Comparison of ENCODE assay signal across 8 cellular contexts in the genomic region with DNA sequence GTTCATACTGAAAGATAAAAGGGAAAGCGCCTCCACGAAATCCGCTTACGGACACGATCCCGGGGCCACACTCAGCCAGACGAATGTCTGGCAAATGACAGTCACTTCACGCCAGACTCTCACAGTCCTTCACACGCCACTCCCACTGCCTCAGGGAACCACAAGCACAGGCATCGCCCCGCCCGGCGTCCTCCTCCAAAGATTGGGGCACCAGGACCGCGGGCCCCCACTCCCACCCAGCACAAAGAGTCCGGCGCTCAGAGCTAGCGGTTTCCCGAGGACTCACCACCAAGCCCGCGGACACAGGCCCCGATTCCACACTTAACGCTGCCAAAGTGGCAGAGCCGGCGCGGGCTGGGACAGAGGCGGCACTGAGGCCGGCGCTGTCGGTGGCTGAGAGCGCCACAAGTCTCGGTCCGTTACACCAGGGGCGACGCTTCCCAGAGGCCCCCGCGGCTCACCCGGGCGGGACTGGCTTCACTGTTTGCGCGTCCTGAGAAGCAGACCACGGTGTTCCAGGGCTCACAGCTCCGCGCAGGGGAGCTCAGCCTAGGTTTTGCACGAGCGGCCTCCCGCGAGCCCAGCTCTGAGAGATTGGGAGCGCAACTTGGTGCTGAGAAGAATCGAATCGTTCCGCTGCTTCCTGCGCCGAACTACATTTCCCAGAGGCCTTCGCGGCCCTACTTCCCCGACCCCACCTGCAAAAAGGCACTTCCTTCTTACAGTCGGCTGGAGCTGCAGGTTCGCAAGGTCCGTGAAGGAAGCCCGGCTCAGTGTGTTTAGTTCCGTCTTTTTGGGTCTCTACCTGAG. TPM values are rescaled to one million over a fixed set of nuclear protein-coding genes. Genes with fewer than 3 reads are reported as not detected.
DNase-seq lines count a peak whose midpoint lies in the region; ATAC-seq and TF ChIP-seq lines count a peak whose summit lies in the region.

Gene ZNF569 (minus strand): TSS at position 647 of the 810 bp plus-strand sequence. CDS start 22,523 bp downstream, outside the sequence.

- POLR2A ChIA-PET in activated CD4-positive, alpha-beta T cell treated with anti-CD3 and anti-CD28 coated beads, Interleukin-2, amount 10 ng/mL, durations not matched to agents 7 days and 5 days (lab: Charles Lee), result interaction anchor here (1.2 kb wide), 1 partner anchor 96 kb away, joined by 3 read pairs; the partner anchor contains the start of gene ZNF527

- no peak for TF ChIP-seq CTCF in AG09319 (IDR thresholded peaks at IDR 0.05; ENCODE audit: low read depth, low read length)

- H3K4me3 Mint-ChIP-seq in activated CD4-positive, alpha-beta T cell treated with anti-CD3 and anti-CD28 coated beads, Interleukin-2, amount 10 ng/mL, durations not matched to agents 7 days and 5 days, result peak within 1 kb of the TSS; percentile 94

- CTCF ChIA-PET in activated CD4-positive, alpha-beta T cell treated with anti-CD3 and anti-CD28 coated beads, Interleukin-2, amount 10 ng/mL, durations not matched to agents 7 days and 5 days (lab: Charles Lee), result interaction anchor here (0.8 to 1.3 kb wide), 3 partner anchors 10 to 96 kb away, joined by 3 to 4 read pairs (median 3); partner anchors contain the start of gene ZNF527

- peaks cover 19% of the 10 kb centered on the region for H3K9me3 Mint-ChIP-seq in activated CD4-positive, alpha-beta T cell treated with anti-CD3 and anti-CD28 coated beads, Interleukin-2, amount 10 ng/mL, durations not matched to agents 7 days and 5 days

- H3K27ac Mint-ChIP-seq in activated CD4-positive, alpha-beta T cell treated with anti-CD3 and anti-CD28 coated beads, Interleukin-2, amount 10 ng/mL, durations not matched to agents 7 days and 5 days, result peak within 1 kb of the TSS; percentile 92

- DNase-seq in AG09319 (ENCODE audit: extremely low read depth, low read depth), result peak; percentile 81
- DNase-seq in NCI-H510A (lab: John Stamatoyannopoulos, UW), result peak; percentile 91
- peak; percentile 92 for DNase-seq in activated CD4-positive, alpha-beta T cell treated with anti-CD3 and anti-CD28 coated beads, Interleukin-2, amount 10 ng/mL, durations not matched to agents 7 days and 5 days
- DNase-seq in dedifferentiated amniotic fluid mesenchymal stem cell (ENCODE audit: extremely low spot score), result peak; percentile 88
- peak; percentile 98 for DNase-seq in left kidney (ENCODE audit: low read depth, low spot score)
- DNase-seq in stimulated activated CD4-positive, alpha-beta T cell treated with anti-CD3 and anti-CD28 coated beads, Interleukin-1b, Interleukin-23, amount 100 ng/mL, for 48 hours, result peak; percentile 89

- H3K36me3 Mint-ChIP-seq in activated CD4-positive, alpha-beta T cell treated with anti-CD3 and anti-CD28 coated beads, Interleukin-2, amount 10 ng/mL, durations not matched to agents 7 days and 5 days (ENCODE audit: low read depth), result peaks cover 49% of the 10 kb centered on the region

- peak; percentile 62 for ATAC-seq in GM19025 (IDR thresholded peaks at IDR 0.05; ENCODE audit: low read depth, unreplicated experiment)
- ATAC-seq in HG03342 (IDR thresholded peaks at IDR 0.05; ENCODE audit: unreplicated experiment), result peak; percentile 64

- peaks cover 37% of the 10 kb centered on the region for H3K4me1 Mint-ChIP-seq in activated CD4-positive, alpha-beta T cell treated with anti-CD3 and anti-CD28 coated beads, Interleukin-2, amount 10 ng/mL, durations not matched to agents 7 days and 5 days

- no peaks in the 10 kb centered on the region for H3K27me3 Mint-ChIP-seq in activated CD4-positive, alpha-beta T cell treated with anti-CD3 and anti-CD28 coated beads, Interleukin-2, amount 10 ng/mL, durations not matched to agents 7 days and 5 days

RNA-seq across cellular contexts. Expression of gene ZNF569, which starts in this region (rescaled TPM):
- 10 to 100 TPM in 1 of 2 experiments, 1 to 10 TPM in 1; 8.0 to 10.4 TPM for total RNA-seq in activated CD4-positive, alpha-beta T cell treated with anti-CD3 and anti-CD28 coated beads, Interleukin-2, amount 10 ng/mL, durations not matched to agents 7 days and 5 days

Comparison
In these comparisons a context has a peak if more than half of its experiments do, and no peak if none do; other contexts are left out.
1. Peak in every context shown above with its lines: DNase-seq and ATAC-seq.